18 cellular contexts compared by ENCODE assay signal in genomic region chr1:162712317-162713029, GRCh38.
"Had no signal": no experiment of that assay in that cellular context is flagged by ENCODE, and none has a peak within 500 bp of the region (broad histone marks: within the 10 kb centered on the region; RNA-seq: fewer than 3 reads in every experiment).

No MANE protein-coding gene starts in this region.

- H3K4me1 Mint-ChIP-seq: activated B cell treated with CpG ODN at 0.5 μM for 24 hours; activated CD4-positive, alpha-beta T cell treated with anti-CD3 and anti-CD28 coated beads, Interleukin-2, amount 10 ng/mL, durations not matched to agents 24 days and 14 days; brain; central memory CD8-positive, alpha-beta T cell had no signal

- DNase-seq: activated B cell treated with CpG ODN at 0.5 μM for 24 hours; activated CD4-positive, alpha-beta T cell treated with anti-CD3 and anti-CD28 coated beads, Interleukin-2, amount 10 ng/mL, durations not matched to agents 24 days and 14 days; activated naive CD4-positive, alpha-beta T cell treated with anti-CD3 and anti-CD28 coated beads, Interleukin-2, amount 50 U/mL, for 16 hours; amniotic stem cell; effector memory CD4-positive, alpha-beta T cell; gastrocnemius medialis; kidney; stimulated activated CD4-positive, alpha-beta T cell treated with anti-CD3 and anti-CD28 coated beads, Interleukin-4, amount 100 ng/mL, for 1 hour; stimulated activated CD8-positive, alpha-beta memory T cell treated with anti-CD3 and anti-CD28 coated beads, Interleukin-4, amount 100 ng/mL, for 48 hours; stimulated activated naive CD8-positive, alpha-beta T cell treated with anti-CD3 and anti-CD28 coated beads, Interleukin-15, Interleukin-2, amounts not matched to agents 100 U/mL and 50 U/mL, for 24 hours had no signal

- H3K9me3 ChIP-seq: gastrocnemius medialis, neutrophil, prostate gland, thoracic aorta, vagina had no signal

- H3K36me3 Mint-ChIP-seq: brain, mesothelial cell of epicardium had no signal

- H3K27ac Mint-ChIP-seq: activated B cell treated with CpG ODN at 0.5 μM for 24 hours; activated CD4-positive, alpha-beta T cell treated with anti-CD3 and anti-CD28 coated beads, Interleukin-2, amount 10 ng/mL, durations not matched to agents 24 days and 14 days; activated T-helper 2 cell treated with anti-CD3 and anti-CD28 coated beads, Interferon-gamma antibody, Interleukin-2, Interleukin-4, amounts not matched to agents 10 μg/mL and 5 μg/mL and 100 μg/mL, durations not matched to agents 14 hours and 24 hours and 36 hours; brain; mesothelial cell of epicardium had no signal

- H3K36me3 ChIP-seq: gastrocnemius medialis, neutrophil, prostate gland, thoracic aorta, vagina had no signal

- H3K4me1 ChIP-seq: prostate gland had no signal

- H3K9me3 Mint-ChIP-seq: activated B cell treated with CpG ODN at 0.5 μM for 24 hours; activated CD4-positive, alpha-beta T cell treated with anti-CD3 and anti-CD28 coated beads, Interleukin-2, amount 10 ng/mL, durations not matched to agents 24 days and 14 days; activated T-helper 2 cell treated with anti-CD3 and anti-CD28 coated beads, Interferon-gamma antibody, Interleukin-2, Interleukin-4, amounts not matched to agents 10 μg/mL and 5 μg/mL and 100 μg/mL, durations not matched to agents 14 hours and 24 hours and 36 hours; brain; central memory CD8-positive, alpha-beta T cell; mesothelial cell of epicardium had no signal

- H3K27me3 ChIP-seq: gastrocnemius medialis, neutrophil, vagina had no signal

- H3K27ac ChIP-seq: gastrocnemius medialis, neutrophil, prostate gland, thoracic aorta, vagina had no signal

- H3K4me3 Mint-ChIP-seq: activated B cell treated with CpG ODN at 0.5 μM for 24 hours; activated CD4-positive, alpha-beta T cell treated with anti-CD3 and anti-CD28 coated beads, Interleukin-2, amount 10 ng/mL, durations not matched to agents 24 days and 14 days; brain; central memory CD8-positive, alpha-beta T cell; mesothelial cell of epicardium had no signal

- H3K4me3 ChIP-seq: gastrocnemius medialis, prostate gland, thoracic aorta, vagina had no signal

- ATAC-seq: gastrocnemius medialis; stimulated activated naive CD8-positive, alpha-beta T cell treated with anti-CD3 and anti-CD28 coated beads, Interleukin-15, Interleukin-2, amounts not matched to agents 100 U/mL and 50 U/mL, for 24 hours had no signal
